1 cellular context compared by ENCODE assay signal in genomic region chr13:37049810-37050209, GRCh38.
TF ChIP-seq lines count a peak whose summit lies in the region.

No MANE protein-coding gene starts in this region.

TF ChIP-seq in WTC11, 78 proteins besides CTCF, POLR2A, EP300 and RAD21 (continued from another document):
- no peak for TF ChIP-seq CREB1 (CRISPR knock-in tag; IDR thresholded peaks at IDR 0.05)
- no peak for TF ChIP-seq KAT7 (CRISPR knock-in tag; IDR thresholded peaks at IDR 0.05; ENCODE audit: borderline replicate concordance)
- no peak for TF ChIP-seq PREB (CRISPR knock-in tag; IDR thresholded peaks at IDR 0.05; ENCODE audit: borderline replicate concordance)
- no peak for TF ChIP-seq NFATC4 (CRISPR knock-in tag; IDR thresholded peaks at IDR 0.05)
- TF ChIP-seq OVOL2 (CRISPR knock-in tag; IDR thresholded peaks at IDR 0.05; ENCODE audit: borderline replicate concordance), result no peak
- no peak for TF ChIP-seq IRF1 (CRISPR knock-in tag; IDR thresholded peaks at IDR 0.05)
- TF ChIP-seq ZBTB43 (CRISPR knock-in tag; IDR thresholded peaks at IDR 0.05), result no peak
TF ChIP-seq in WTC11: peak in this region for 0.
